ENCODE assay signal across 29 cellular contexts in the genomic region with DNA sequence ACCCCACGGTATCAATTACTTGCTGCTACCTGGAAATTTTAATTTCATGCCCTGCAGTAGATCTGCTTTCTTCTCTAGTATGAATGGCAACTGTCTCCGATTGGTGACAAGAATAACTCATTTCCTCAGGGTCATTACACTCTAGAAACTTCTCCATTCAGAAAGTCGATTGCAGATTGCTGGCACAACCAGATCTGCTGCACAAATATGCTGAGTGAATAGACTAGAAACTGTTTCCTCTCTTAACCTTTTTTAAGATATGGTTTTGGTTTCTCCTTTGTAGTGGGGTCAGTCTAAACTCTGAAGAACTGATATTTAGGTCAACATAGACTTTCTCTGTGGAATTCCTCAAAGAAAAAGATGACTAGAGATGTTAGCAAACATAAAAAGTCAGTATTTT.
"Had no signal": no experiment of that assay in that cellular context is flagged by ENCODE, and none has a peak within 500 bp of the region (broad histone marks: within the 10 kb centered on the region; RNA-seq: fewer than 3 reads in every experiment).

No MANE protein-coding gene starts in this region.

- H3K4me3 ChIP-seq: ascending aorta, cardiac muscle cell, colonic mucosa, dorsolateral prefrontal cortex, heart right ventricle, lower lobe of right lung, ovary, right lobe of liver, thoracic aorta, uterus had no signal

- DNase-seq: activated CD4-positive, alpha-beta memory T cell treated with anti-CD3 and anti-CD28 coated beads, Interleukin-2, amount 10 ng/mL, durations not matched to agents 7 days and 5 days; activated CD4-positive, alpha-beta T cell treated with anti-CD3 and anti-CD28 coated beads for 1 hour; activated CD4-positive, alpha-beta T cell treated with anti-CD3 and anti-CD28 coated beads, Interleukin-2, amount 10 ng/mL, durations not matched to agents 7 days and 5 days; activated CD8-positive, alpha-beta memory T cell treated with anti-CD3 and anti-CD28 coated beads, Interleukin-2, amount 50 U/mL, for 48 hours; activated gamma-delta T cell; activated naive CD4-positive, alpha-beta T cell treated with anti-CD3 and anti-CD28 coated beads, Interleukin-2, amount 10 ng/mL, durations not matched to agents 7 days and 5 days; activated naive CD8-positive, alpha-beta T cell treated with anti-CD3 and anti-CD28 coated beads, Interleukin-2, amount 10 ng/mL, durations not matched to agents 7 days and 5 days; activated T-cell treated with anti-CD3 and anti-CD28 coated beads, Interleukin-2, amount 50 U/mL, for 24 hours; cerebellar nuclear complex; colonic mucosa; dorsolateral prefrontal cortex; effector memory CD4-positive, alpha-beta T cell; foreskin keratinocyte; heart right ventricle; lower lobe of right lung; mesenchymal stem cell; ovary; right lobe of liver; stimulated activated CD4-positive, alpha-beta T cell treated with anti-CD3 and anti-CD28 coated beads, Interleukin-4, amount 100 ng/mL, for 1 hour; stimulated activated naive CD8-positive, alpha-beta T cell treated with anti-CD3 and anti-CD28 coated beads, Interleukin-15, Interleukin-2, amounts not matched to agents 100 U/mL and 50 U/mL, for 24 hours; T-helper 17 cell; T1000; uterus had no signal

- H3K27ac ChIP-seq: ascending aorta, cardiac muscle cell, colonic mucosa, dorsolateral prefrontal cortex, foreskin keratinocyte, heart right ventricle, lower lobe of right lung, ovary, right lobe of liver, thoracic aorta, uterus had no signal

- H3K4me1 ChIP-seq: ascending aorta, colonic mucosa, foreskin keratinocyte, heart right ventricle, lower lobe of right lung, right lobe of liver, uterus had no signal

- H3K36me3 ChIP-seq: ascending aorta, cardiac muscle cell, colonic mucosa, heart right ventricle, lower lobe of right lung, ovary, right lobe of liver, thoracic aorta, uterus had no signal

- H3K27me3 ChIP-seq: ascending aorta, cardiac muscle cell, colonic mucosa, dorsolateral prefrontal cortex, foreskin keratinocyte, ovary, right lobe of liver, uterus had no signal

- H3K9me3 ChIP-seq: ascending aorta, colonic mucosa, heart right ventricle, lower lobe of right lung, ovary, right lobe of liver, thoracic aorta, uterus had no signal

- FAIRE-seq: endothelial cell of umbilical vein had no signal

- ATAC-seq: esophagus mucosa; foreskin keratinocyte; heart right ventricle; lower lobe of right lung; stimulated activated naive CD8-positive, alpha-beta T cell treated with anti-CD3 and anti-CD28 coated beads, Interleukin-15, Interleukin-2, amounts not matched to agents 100 U/mL and 50 U/mL, for 24 hours; T-helper 17 cell; WTC11 had no signal
